ENCODE assay signal across 8 cellular contexts in the genomic region with DNA sequence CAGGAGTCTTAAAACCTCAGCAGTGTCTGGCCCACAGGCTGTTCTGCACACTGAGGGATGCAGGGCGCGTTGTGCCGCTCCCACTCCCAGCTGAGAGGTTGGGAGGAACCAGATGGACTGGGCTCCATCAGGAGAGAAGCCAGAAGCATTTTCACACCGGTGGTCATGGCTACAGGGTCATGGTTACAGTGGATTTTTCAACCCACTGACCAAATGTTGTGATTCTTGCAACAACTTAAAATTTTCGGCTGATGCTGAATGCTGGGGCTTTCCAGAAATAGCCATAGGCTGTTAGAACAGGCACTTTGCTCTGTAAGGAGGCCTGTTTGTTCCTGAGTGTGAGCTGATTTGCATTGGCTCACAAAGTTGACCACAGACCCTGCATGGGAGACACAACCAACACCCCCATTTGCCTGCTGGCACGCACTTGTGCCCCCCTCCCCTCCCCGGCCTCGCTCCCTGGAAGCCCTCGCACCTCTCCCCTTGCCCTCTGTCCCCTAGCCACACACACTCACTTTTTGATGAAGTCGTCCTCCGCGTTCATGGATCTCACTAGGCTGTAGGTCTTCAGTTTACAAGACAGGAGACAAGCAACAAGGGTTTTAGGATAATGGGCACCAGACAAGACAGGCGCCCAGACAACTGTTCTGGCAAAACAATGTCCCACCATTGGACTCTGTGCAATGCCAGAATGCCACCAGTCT. TPM values are rescaled to one million over a fixed set of nuclear protein-coding genes. Genes with fewer than 3 reads are reported as not detected.
DNase-seq lines count a peak whose midpoint lies in the region; ATAC-seq and TF ChIP-seq lines count a peak whose summit lies in the region.

No MANE protein-coding gene starts in this region.

- DNase-seq in ELF-1 (ENCODE audit: low read depth, low spot score) (peak; percentile 4), myocyte (ENCODE audit: low read depth) (peak; percentile 22), NOMO-1 treated with DMSO at 0.1 percent for 48 hours (lab: John Stamatoyannopoulos, UW; ENCODE audit: unreplicated experiment) (no peak), SIG-M5 (lab: John Stamatoyannopoulos, UW) (no peak), GM10266 (ENCODE audit: extremely low spot score) (no peak)
- no peak for DNase-seq in activated T-helper 2 cell treated with anti-CD3 and anti-CD28 coated beads, Interferon-gamma antibody, Interleukin-2, Interleukin-4, amounts not matched to agents 10 μg/mL and 5 μg/mL and 100 μg/mL, durations not matched to agents 14 hours and 24 hours and 36 hours (ENCODE audit: low spot score)

- no peak for ATAC-seq in HG03095 (IDR thresholded peaks at IDR 0.05; ENCODE audit: unreplicated experiment)

- peak overlapping the region; percentile 59 for H3K27ac Mint-ChIP-seq in activated T-helper 2 cell treated with anti-CD3 and anti-CD28 coated beads, Interferon-gamma antibody, Interleukin-2, Interleukin-4, amounts not matched to agents 10 μg/mL and 5 μg/mL and 100 μg/mL, durations not matched to agents 14 hours and 24 hours and 36 hours

- no peaks in the 10 kb centered on the region for H3K27me3 Mint-ChIP-seq in activated T-helper 2 cell treated with anti-CD3 and anti-CD28 coated beads, Interferon-gamma antibody, Interleukin-2, Interleukin-4, amounts not matched to agents 10 μg/mL and 5 μg/mL and 100 μg/mL, durations not matched to agents 14 hours and 24 hours and 36 hours (ENCODE audit: low read depth)

- no peak overlapping the region for H3K27ac ChIP-seq in HEK293 (ENCODE audit: extremely low read depth, low read depth, low read length)

- H3K4me3 Mint-ChIP-seq in activated T-helper 2 cell treated with anti-CD3 and anti-CD28 coated beads, Interferon-gamma antibody, Interleukin-2, Interleukin-4, amounts not matched to agents 10 μg/mL and 5 μg/mL and 100 μg/mL, durations not matched to agents 14 hours and 24 hours and 36 hours (ENCODE audit: low read depth), result peak overlapping the region; percentile 13

- TF ChIP-seq CTCF in HEK293 (tag by site-specific recombination; IDR thresholded peaks at IDR 0.05) (no peak), GM10266 (IDR thresholded peaks at IDR 0.05; ENCODE audit: control insufficient read depth, insufficient read depth, low read depth, missing control alignments) (no peak)

- CTCF ChIA-PET in HEK293 (lab: Yijun Ruan, JAX), result interaction anchor here (1.0 to 5.8 kb wide), 4 partner anchors 8 to 165 kb away, joined by 4 to 23 read pairs (median 6); no protein-coding TSS in a partner anchor

- intact Hi-C loops in activated T-helper 2 cell treated with anti-CD3 and anti-CD28 coated beads, Interferon-gamma antibody, Interleukin-2, Interleukin-4, amounts not matched to agents 10 μg/mL and 5 μg/mL and 100 μg/mL, durations not matched to agents 14 hours and 24 hours and 36 hours (cut with micrococcal nuclease), result loop anchor here (5.0 to 10.0 kb wide), 7 partner anchors 165 to 1105 kb away; partner anchors contain the start of genes E2F6 and PDIA6

- H3K36me3 Mint-ChIP-seq in activated T-helper 2 cell treated with anti-CD3 and anti-CD28 coated beads, Interferon-gamma antibody, Interleukin-2, Interleukin-4, amounts not matched to agents 10 μg/mL and 5 μg/mL and 100 μg/mL, durations not matched to agents 14 hours and 24 hours and 36 hours (ENCODE audit: low read depth), result peaks cover 3% of the 10 kb centered on the region

- H3K4me3 ChIP-seq in HEK293 (ENCODE audit: low read depth, low read length), result no peak overlapping the region

- no peaks in the 10 kb centered on the region for H3K36me3 ChIP-seq in HEK293 (ENCODE audit: control insufficient read depth in 2 of 2, insufficient read depth in 1 of 2, low read length in 2 of 2)

- POLR2A ChIA-PET in HEK293 (lab: Yijun Ruan, JAX), result interaction anchor here (0.9 kb wide), 1 partner anchor 15 kb away, joined by 3 read pairs; no protein-coding TSS in a partner anchor

- H3K9me3 ChIP-seq in HEK293 (ENCODE audit: control insufficient read depth, insufficient read depth, low read depth, low read length), result no peaks in the 10 kb centered on the region

- H3K9me3 Mint-ChIP-seq in activated T-helper 2 cell treated with anti-CD3 and anti-CD28 coated beads, Interferon-gamma antibody, Interleukin-2, Interleukin-4, amounts not matched to agents 10 μg/mL and 5 μg/mL and 100 μg/mL, durations not matched to agents 14 hours and 24 hours and 36 hours, result no peaks in the 10 kb centered on the region

- H3K4me1 ChIP-seq in HEK293 (ENCODE audit: control insufficient read depth, insufficient read depth, low read length), result peaks cover 29% of the 10 kb centered on the region

- H3K4me1 Mint-ChIP-seq in activated T-helper 2 cell treated with anti-CD3 and anti-CD28 coated beads, Interferon-gamma antibody, Interleukin-2, Interleukin-4, amounts not matched to agents 10 μg/mL and 5 μg/mL and 100 μg/mL, durations not matched to agents 14 hours and 24 hours and 36 hours (ENCODE audit: low read depth), result peaks cover 73% of the 10 kb centered on the region

TF ChIP-seq in HEK293, 187 proteins besides CTCF, POLR2A, EP300 and RAD21 (continues in another document):
- TF ChIP-seq YY1 (tag by site-specific recombination; IDR thresholded peaks at IDR 0.05) (no peak), ZNF354C (tag by site-specific recombination; IDR thresholded peaks at IDR 0.05; ENCODE audit: borderline replicate concordance, low read depth) (no peak), ZNF596 (tag by site-specific recombination; IDR thresholded peaks at IDR 0.05) (no peak), ZBTB1 (tag by site-specific recombination; IDR thresholded peaks at IDR 0.05) (no peak)
- TF ChIP-seq, protein P1, sequence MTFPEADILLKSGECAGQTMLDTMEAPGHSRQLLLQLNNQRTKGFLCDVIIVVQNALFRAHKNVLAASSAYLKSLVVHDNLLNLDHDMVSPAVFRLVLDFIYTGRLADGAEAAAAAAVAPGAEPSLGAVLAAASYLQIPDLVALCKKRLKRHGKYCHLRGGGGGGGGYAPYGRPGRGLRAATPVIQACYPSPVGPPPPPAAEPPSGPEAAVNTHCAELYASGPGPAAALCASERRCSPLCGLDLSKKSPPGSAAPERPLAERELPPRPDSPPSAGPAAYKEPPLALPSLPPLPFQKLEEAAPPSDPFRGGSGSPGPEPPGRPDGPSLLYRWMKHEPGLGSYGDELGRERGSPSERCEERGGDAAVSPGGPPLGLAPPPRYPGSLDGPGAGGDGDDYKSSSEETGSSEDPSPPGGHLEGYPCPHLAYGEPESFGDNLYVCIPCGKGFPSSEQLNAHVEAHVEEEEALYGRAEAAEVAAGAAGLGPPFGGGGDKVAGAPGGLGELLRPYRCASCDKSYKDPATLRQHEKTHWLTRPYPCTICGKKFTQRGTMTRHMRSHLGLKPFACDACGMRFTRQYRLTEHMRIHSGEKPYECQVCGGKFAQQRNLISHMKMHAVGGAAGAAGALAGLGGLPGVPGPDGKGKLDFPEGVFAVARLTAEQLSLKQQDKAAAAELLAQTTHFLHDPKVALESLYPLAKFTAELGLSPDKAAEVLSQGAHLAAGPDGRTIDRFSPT (tag by site-specific recombination; IDR thresholded peaks at IDR 0.05), result 0 out of 2 replicates have a peak, but pooled peaks have one; percentile 7
- TF ChIP-seq, protein P2, sequence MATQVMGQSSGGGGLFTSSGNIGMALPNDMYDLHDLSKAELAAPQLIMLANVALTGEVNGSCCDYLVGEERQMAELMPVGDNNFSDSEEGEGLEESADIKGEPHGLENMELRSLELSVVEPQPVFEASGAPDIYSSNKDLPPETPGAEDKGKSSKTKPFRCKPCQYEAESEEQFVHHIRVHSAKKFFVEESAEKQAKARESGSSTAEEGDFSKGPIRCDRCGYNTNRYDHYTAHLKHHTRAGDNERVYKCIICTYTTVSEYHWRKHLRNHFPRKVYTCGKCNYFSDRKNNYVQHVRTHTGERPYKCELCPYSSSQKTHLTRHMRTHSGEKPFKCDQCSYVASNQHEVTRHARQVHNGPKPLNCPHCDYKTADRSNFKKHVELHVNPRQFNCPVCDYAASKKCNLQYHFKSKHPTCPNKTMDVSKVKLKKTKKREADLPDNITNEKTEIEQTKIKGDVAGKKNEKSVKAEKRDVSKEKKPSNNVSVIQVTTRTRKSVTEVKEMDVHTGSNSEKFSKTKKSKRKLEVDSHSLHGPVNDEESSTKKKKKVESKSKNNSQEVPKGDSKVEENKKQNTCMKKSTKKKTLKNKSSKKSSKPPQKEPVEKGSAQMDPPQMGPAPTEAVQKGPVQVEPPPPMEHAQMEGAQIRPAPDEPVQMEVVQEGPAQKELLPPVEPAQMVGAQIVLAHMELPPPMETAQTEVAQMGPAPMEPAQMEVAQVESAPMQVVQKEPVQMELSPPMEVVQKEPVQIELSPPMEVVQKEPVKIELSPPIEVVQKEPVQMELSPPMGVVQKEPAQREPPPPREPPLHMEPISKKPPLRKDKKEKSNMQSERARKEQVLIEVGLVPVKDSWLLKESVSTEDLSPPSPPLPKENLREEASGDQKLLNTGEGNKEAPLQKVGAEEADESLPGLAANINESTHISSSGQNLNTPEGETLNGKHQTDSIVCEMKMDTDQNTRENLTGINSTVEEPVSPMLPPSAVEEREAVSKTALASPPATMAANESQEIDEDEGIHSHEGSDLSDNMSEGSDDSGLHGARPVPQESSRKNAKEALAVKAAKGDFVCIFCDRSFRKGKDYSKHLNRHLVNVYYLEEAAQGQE (tag by site-specific recombination; IDR thresholded peaks at IDR 0.05), result no peak
- TF ChIP-seq, protein P3, sequence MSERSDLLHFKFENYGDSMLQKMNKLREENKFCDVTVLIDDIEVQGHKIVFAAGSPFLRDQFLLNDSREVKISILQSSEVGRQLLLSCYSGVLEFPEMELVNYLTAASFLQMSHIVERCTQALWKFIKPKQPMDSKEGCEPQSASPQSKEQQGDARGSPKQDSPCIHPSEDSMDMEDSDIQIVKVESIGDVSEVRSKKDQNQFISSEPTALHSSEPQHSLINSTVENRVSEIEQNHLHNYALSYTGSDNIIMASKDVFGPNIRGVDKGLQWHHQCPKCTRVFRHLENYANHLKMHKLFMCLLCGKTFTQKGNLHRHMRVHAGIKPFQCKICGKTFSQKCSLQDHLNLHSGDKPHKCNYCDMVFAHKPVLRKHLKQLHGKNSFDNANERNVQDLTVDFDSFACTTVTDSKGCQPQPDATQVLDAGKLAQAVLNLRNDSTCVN (tag by site-specific recombination; optimal IDR thresholded peaks at IDR 0.05), result no peak

RNA-seq across cellular contexts. Expression of gene LPIN1, which starts 3.4 kb away (rescaled TPM):
- 42.9 and 48.8 TPM in 2 replicates for total RNA-seq in activated T-helper 2 cell treated with anti-CD3 and anti-CD28 coated beads, Interferon-gamma antibody, Interleukin-2, Interleukin-4, amounts not matched to agents 10 μg/mL and 5 μg/mL and 100 μg/mL, durations not matched to agents 14 hours and 24 hours and 36 hours
- 42.2 and 57.4 TPM in 2 replicates for total RNA-seq in myocyte
- polyA plus RNA-seq in myocyte (2012), result 18.4 TPM

Comparison
In these comparisons a context has a peak if more than half of its experiments do, and no peak if none do; other contexts are left out.
1. DNase-seq: peak in ELF-1 (single experiment) and myocyte (single experiment); none in activated T-helper 2 cell treated with anti-CD3 and anti-CD28 coated beads, Interferon-gamma antibody, Interleukin-2, Interleukin-4, amounts not matched to agents 10 μg/mL and 5 μg/mL and 100 μg/mL, durations not matched to agents 14 hours and 24 hours and 36 hours (single experiment), NOMO-1 treated with DMSO at 0.1 percent for 48 hours (single experiment), SIG-M5 (single experiment) and GM10266 (single experiment).